Comparison of ENCODE assay signal across 8 cellular contexts in the genomic region with DNA sequence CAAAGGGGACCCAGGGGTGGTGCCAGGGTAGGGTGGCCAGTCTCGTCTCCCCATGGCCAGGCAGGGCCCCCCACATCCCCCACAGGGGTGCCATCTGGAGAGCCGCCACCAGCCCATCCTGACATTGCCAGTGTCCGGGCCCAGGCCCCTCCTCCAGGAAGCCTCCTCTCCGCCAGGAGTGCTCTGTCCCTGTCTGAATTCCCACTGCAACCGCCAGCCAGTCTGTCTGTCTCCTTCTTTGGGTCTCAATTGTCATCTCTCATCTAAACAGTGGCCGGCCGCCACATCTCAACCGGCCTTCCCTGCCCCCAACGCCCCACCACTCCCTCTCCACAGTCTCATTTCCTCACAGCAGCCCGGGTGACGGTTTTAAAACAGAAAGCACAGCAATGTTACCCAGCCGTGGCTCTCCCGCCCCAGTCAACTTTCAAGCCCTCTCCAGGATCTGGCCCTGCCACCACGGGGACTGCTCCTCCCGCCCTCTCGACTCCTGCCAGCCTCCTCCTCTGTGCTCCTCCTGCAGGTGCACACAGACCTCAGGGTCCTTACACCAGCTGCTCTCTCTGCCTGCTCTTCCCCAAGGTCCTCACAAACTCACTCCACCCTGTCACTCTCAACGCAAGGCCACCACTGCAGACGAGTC. TPM values are rescaled to one million over a fixed set of nuclear protein-coding genes. Genes with fewer than 3 reads are reported as not detected.
DNase-seq lines count a peak whose midpoint lies in the region; ATAC-seq and TF ChIP-seq lines count a peak whose summit lies in the region.

No MANE protein-coding gene starts in this region.

- H3K9me3 ChIP-seq in Karpas-422 (ENCODE audit: low read length), result no peaks in the 10 kb centered on the region

- peaks cover 9% of the 10 kb centered on the region for H3K36me3 Mint-ChIP-seq in activated CD4-positive, alpha-beta T cell treated with anti-CD3 and anti-CD28 coated beads, Interleukin-2, amount 10 ng/mL, durations not matched to agents 24 days and 14 days (ENCODE audit: low read depth)
- H3K36me3 Mint-ChIP-seq in glutamatergic neuron (ENCODE audit: unreplicated experiment), result no peaks in the 10 kb centered on the region

- peaks cover 21% of the 10 kb centered on the region for H4K20me1 ChIP-seq in Karpas-422 (ENCODE audit: insufficient read depth, low read depth, low read length)

- peak overlapping the region; percentile 47 for H3K4me3 ChIP-seq in Karpas-422 (ENCODE audit: low read length)

- H3K36me3 ChIP-seq in Karpas-422 (ENCODE audit: insufficient read depth, low read length), result no peaks in the 10 kb centered on the region

- no peaks in the 10 kb centered on the region for H3K27me3 Mint-ChIP-seq in activated CD4-positive, alpha-beta T cell treated with anti-CD3 and anti-CD28 coated beads, Interleukin-2, amount 10 ng/mL, durations not matched to agents 24 days and 14 days
- H3K27me3 Mint-ChIP-seq in glutamatergic neuron (ENCODE audit: unreplicated experiment), result peaks cover 28% of the 10 kb centered on the region

- peak overlapping the region; percentile 85 for H3K4me3 Mint-ChIP-seq in activated CD4-positive, alpha-beta T cell treated with anti-CD3 and anti-CD28 coated beads, Interleukin-2, amount 10 ng/mL, durations not matched to agents 24 days and 14 days
- peak overlapping the region; percentile 97 for H3K4me3 Mint-ChIP-seq in glutamatergic neuron (ENCODE audit: unreplicated experiment)

- no peaks in the 10 kb centered on the region for H3K9me3 Mint-ChIP-seq in activated CD4-positive, alpha-beta T cell treated with anti-CD3 and anti-CD28 coated beads, Interleukin-2, amount 10 ng/mL, durations not matched to agents 24 days and 14 days
- H3K9me3 Mint-ChIP-seq in glutamatergic neuron (ENCODE audit: unreplicated experiment), result peaks cover 23% of the 10 kb centered on the region

- H3K4me1 ChIP-seq in Karpas-422 (ENCODE audit: low read length), result peaks cover 51% of the 10 kb centered on the region

- peak overlapping the region; percentile 96 for H3K27ac Mint-ChIP-seq in activated CD4-positive, alpha-beta T cell treated with anti-CD3 and anti-CD28 coated beads, Interleukin-2, amount 10 ng/mL, durations not matched to agents 24 days and 14 days
- H3K27ac Mint-ChIP-seq in glutamatergic neuron (ENCODE audit: unreplicated experiment), result peak overlapping the region; percentile 99

- peaks cover 58% of the 10 kb centered on the region for H3K4me1 Mint-ChIP-seq in activated CD4-positive, alpha-beta T cell treated with anti-CD3 and anti-CD28 coated beads, Interleukin-2, amount 10 ng/mL, durations not matched to agents 24 days and 14 days
- peaks cover 54% of the 10 kb centered on the region for H3K4me1 Mint-ChIP-seq in glutamatergic neuron (ENCODE audit: low read depth, unreplicated experiment)

- H3K27me3 ChIP-seq in Karpas-422 (ENCODE audit: low read length), result no peaks in the 10 kb centered on the region

- H3K79me2 ChIP-seq in Karpas-422 (ENCODE audit: low read length), result no peaks in the 10 kb centered on the region

- intact Hi-C loops in activated CD4-positive, alpha-beta T cell treated with anti-CD3 and anti-CD28 coated beads, Interleukin-2, amount 10 ng/mL, durations not matched to agents 24 days and 14 days (cut with micrococcal nuclease), result loop anchor here (10.0 kb wide), 1 partner anchor 1159 kb away; a partner anchor contains a TSS

- H3K4me2 ChIP-seq in Karpas-422 (ENCODE audit: low read depth, low read length, poor library complexity, severe bottlenecking), result peak overlapping the region; percentile 67

- no peak overlapping the region for H2AFZ ChIP-seq in Karpas-422 (ENCODE audit: low read length)

- TF ChIP-seq CTCF in glutamatergic neuron (IDR thresholded peaks at IDR 0.05; ENCODE audit: partially characterized antibody, unreplicated experiment), result no peak
- TF ChIP-seq CTCF in omental fat pad (IDR thresholded peaks at IDR 0.05), result no peak

- H3K9ac ChIP-seq in Karpas-422 (ENCODE audit: low read length), result peak overlapping the region; percentile 54

- peak; percentile 38 for DNase-seq in GDM1 (lab: John Stamatoyannopoulos, UW)
- peak; percentile 67 for DNase-seq in Karpas-422
- peak; percentile 90 for DNase-seq in activated CD4-positive, alpha-beta T cell treated with anti-CD3 and anti-CD28 coated beads, Interleukin-2, amount 10 ng/mL, durations not matched to agents 24 days and 14 days
- DNase-seq in glutamatergic neuron, result peak; percentile 61
- peak; percentile 37 to 41 for DNase-seq in stimulated activated CD4-positive, alpha-beta T cell treated with anti-CD3 and anti-CD28 coated beads, Interleukin-4, amount 100 ng/mL, for 4 hours
- DNase-seq in SW480 (ENCODE audit: low spot score), result no peak
- no peak for DNase-seq in omental fat pad (ENCODE audit: low spot score)

- ATAC-seq in GM21423 (IDR thresholded peaks at IDR 0.05; ENCODE audit: unreplicated experiment) (peak; percentile 34), omental fat pad (ENCODE audit: low FRiP score) (no peak)

- no peaks in the 10 kb centered on the region for H3K9me2 ChIP-seq in Karpas-422 (replicated peaks; ENCODE audit: insufficient read depth, low read length)

- peak overlapping the region; percentile 29; the same call in 1 of the 2 replicates for H3K27ac ChIP-seq in Karpas-422 (ENCODE audit: low read length)

RNA-seq across cellular contexts. Expression of a gene that starts 57.0 kb away (rescaled TPM):
- total RNA-seq in Karpas-422 (2014; rRNA removed; shearing (Covaris generic); ENCODE audit: low replicate concordance), result 4.7 and 8.2 TPM in 2 replicates
- total RNA-seq in activated CD4-positive, alpha-beta T cell treated with anti-CD3 and anti-CD28 coated beads, Interleukin-2, amount 10 ng/mL, durations not matched to agents 24 days and 14 days, result 22.5 TPM in 2 replicates
- total RNA-seq in glutamatergic neuron (ENCODE audit: unreplicated experiment) (211 TPM), omental fat pad (10 to 100 TPM; 33.6 to 72.0 (median 55.9) TPM)

Comparison
In these comparisons a context has a peak if more than half of its experiments do, and no peak if none do; other contexts are left out.
1. DNase-seq: peak in GDM1 (single experiment), Karpas-422 (single experiment), activated CD4-positive, alpha-beta T cell treated with anti-CD3 and anti-CD28 coated beads, Interleukin-2, amount 10 ng/mL, durations not matched to agents 24 days and 14 days (single experiment), glutamatergic neuron (single experiment) and stimulated activated CD4-positive, alpha-beta T cell treated with anti-CD3 and anti-CD28 coated beads, Interleukin-4, amount 100 ng/mL, for 4 hours (2 of 2); none in SW480 (single experiment) and omental fat pad (single experiment).